In genomic region chr3:157066335-157067071, GRCh38 we compare ENCODE assay signal across 10 cellular contexts.
DNase-seq lines count a peak whose midpoint lies in the region; ATAC-seq and TF ChIP-seq lines count a peak whose summit lies in the region.
"Had no signal": no experiment of that assay in that cellular context is flagged by ENCODE, and none has a peak within 500 bp of the region (broad histone marks: within the 10 kb centered on the region; RNA-seq: fewer than 3 reads in every experiment).

No MANE protein-coding gene starts in this region.

- TF ChIP-seq CTCF in brain (conservative IDR thresholded peaks at IDR 0.05) (no peak), chondrocyte (IDR thresholded peaks at IDR 0.05) (no peak), GM13977 (IDR thresholded peaks at IDR 0.05; ENCODE audit: extremely low read depth, insufficient read depth, missing control alignments) (no peak)

- H3K27ac Mint-ChIP-seq in brain (peak overlapping the region; percentile 26 to 95 (median 87)), memory B cell (no peak overlapping the region), chondrocyte (ENCODE audit: unreplicated experiment) (no peak overlapping the region)

- H3K36me3 ChIP-seq in MG63 = no peaks in the 10 kb centered on the region

- H3K27me3 ChIP-seq in MG63 = no peaks in the 10 kb centered on the region

- no peaks in the 10 kb centered on the region for H3K9me3 ChIP-seq in MG63

- H3K9me3 Mint-ChIP-seq in brain = peaks cover 0 to 6% (median 0%) of the 10 kb centered on the region in 5 experiments
- H3K9me3 Mint-ChIP-seq in memory B cell = no peaks in the 10 kb centered on the region
- no peaks in the 10 kb centered on the region for H3K9me3 Mint-ChIP-seq in chondrocyte (ENCODE audit: low read depth)

- H3K36me3 Mint-ChIP-seq in brain (no peaks in the 10 kb centered on the region), memory B cell (no peaks in the 10 kb centered on the region), chondrocyte (ENCODE audit: low read depth) (no peaks in the 10 kb centered on the region)

- H3K27me3 Mint-ChIP-seq in brain (no peaks in the 10 kb centered on the region), memory B cell (peaks cover 1% of the 10 kb centered on the region), chondrocyte (ENCODE audit: low read depth) (no peaks in the 10 kb centered on the region)

- peaks cover 70% of the 10 kb centered on the region for H3K4me1 Mint-ChIP-seq in brain
- H3K4me1 Mint-ChIP-seq in memory B cell = peaks cover 25% of the 10 kb centered on the region
- peaks cover 28% of the 10 kb centered on the region for H3K4me1 Mint-ChIP-seq in chondrocyte (ENCODE audit: low read depth)

- H3K4me3 Mint-ChIP-seq in brain (no peak overlapping the region), memory B cell (peak overlapping the region; percentile 11), chondrocyte (ENCODE audit: unreplicated experiment) (no peak overlapping the region)

- ATAC-seq in memory B cell (ENCODE audit: low read depth) = no peak
- no peak for ATAC-seq in GM19324 (IDR thresholded peaks at IDR 0.05; ENCODE audit: low FRiP score, unreplicated experiment)

- DNase-seq in AG08396 (ENCODE audit: low spot score) (peak; percentile 67), MG63 (peak; percentile 64), memory B cell (ENCODE audit: low spot score in 2 of 2) (no peak), NCI-H1092 (lab: John Stamatoyannopoulos, UW) (no peak), chondrocyte (ENCODE audit: low spot score) (no peak), GM13977 (ENCODE audit: low spot score) (no peak)
- DNase-seq: activated gamma-delta T cell, NCI-H69 had no signal

- H3K4me3 ChIP-seq in MG63 = no peak overlapping the region

- in situ Hi-C loops in GM13977 (cut with MboI; ENCODE audit: low pct_unique_long_range_greater_than_20kb, low sequenced_read_pairs, unreplicated experiment) = no loop called here

Comparison
In these comparisons a context has a peak if more than half of its experiments do, and no peak if none do; other contexts are left out.
1. DNase-seq: peak in AG08396 (single experiment) and MG63 (single experiment); none in memory B cell (0 of 2), NCI-H1092 (single experiment), chondrocyte (single experiment) and GM13977 (single experiment).
2. H3K27ac Mint-ChIP-seq: peak in brain (5 of 5); none in memory B cell (single experiment) and chondrocyte (single experiment).